Comparison of ENCODE assay signal across 17 cellular contexts in the genomic region with DNA sequence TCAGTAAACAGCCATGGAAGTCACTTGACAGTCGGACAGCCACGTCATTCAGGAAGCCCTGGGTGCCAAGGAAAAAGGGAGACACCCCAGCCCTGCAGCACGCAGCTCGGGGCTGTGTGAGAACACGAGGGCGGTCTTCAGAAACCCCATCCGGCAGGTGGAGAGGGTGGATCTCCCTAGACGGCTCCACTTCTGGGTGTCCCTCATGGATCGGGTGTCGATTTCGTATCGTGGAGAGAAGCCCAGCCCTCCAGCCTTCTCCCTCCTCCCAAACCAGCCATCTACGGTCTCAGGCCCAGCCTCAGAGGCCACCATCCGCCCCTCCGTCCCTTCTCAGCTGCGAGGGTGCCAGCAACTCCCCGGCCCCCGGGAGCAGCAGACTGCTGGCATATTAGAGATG.
DNase-seq lines count a peak whose midpoint lies in the region; ATAC-seq and TF ChIP-seq lines count a peak whose summit lies in the region.
"Had no signal": no experiment of that assay in that cellular context is flagged by ENCODE, and none has a peak within 500 bp of the region (broad histone marks: within the 10 kb centered on the region; RNA-seq: fewer than 3 reads in every experiment).

No MANE protein-coding gene starts in this region.

- no peak overlapping the region for H3K4me3 ChIP-seq in GM23338
- H3K4me3 ChIP-seq: BLaER1, PC-9 had no signal

- H3K27me3 Mint-ChIP-seq in GM23338 (ENCODE audit: insufficient read depth, low read depth, poor library complexity) = peaks cover 8% of the 10 kb centered on the region
- H3K27me3 Mint-ChIP-seq in T-helper 17 cell = peaks cover 45% of the 10 kb centered on the region
- peaks cover 69% of the 10 kb centered on the region for H3K27me3 Mint-ChIP-seq in stimulated activated naive CD8-positive, alpha-beta T cell treated with anti-CD3 and anti-CD28 coated beads, Interleukin-15, amount 100 ng/mL, for 72 hours

- no peaks in the 10 kb centered on the region for H4K20me1 ChIP-seq in GM23338 (replicated peaks; ENCODE audit: insufficient read depth)
- H4K20me1 ChIP-seq: BLaER1 had no signal

- peaks cover 6% of the 10 kb centered on the region; the same call in 2 of the 3 replicates for H3K4me1 Mint-ChIP-seq in GM23338
- H3K4me1 Mint-ChIP-seq in T-helper 17 cell = peaks cover 5% of the 10 kb centered on the region
- H3K4me1 Mint-ChIP-seq in stimulated activated naive CD8-positive, alpha-beta T cell treated with anti-CD3 and anti-CD28 coated beads, Interleukin-15, amount 100 ng/mL, for 72 hours = no peaks in the 10 kb centered on the region
- H3K4me1 Mint-ChIP-seq: CD4-positive, alpha-beta memory T cell had no signal

- no peaks in the 10 kb centered on the region for H3K36me3 Mint-ChIP-seq in GM23338 (ENCODE audit: low read depth)
- H3K36me3 Mint-ChIP-seq in T-helper 17 cell (ENCODE audit: low read depth) = peaks cover 2% of the 10 kb centered on the region
- H3K36me3 Mint-ChIP-seq: CD4-positive, alpha-beta memory T cell had no signal

- H3K9me3 Mint-ChIP-seq in GM23338 = no peaks in the 10 kb centered on the region; the same call in 2 of the 3 replicates
- H3K9me3 Mint-ChIP-seq in stimulated activated naive CD8-positive, alpha-beta T cell treated with anti-CD3 and anti-CD28 coated beads, Interleukin-15, amount 100 ng/mL, for 72 hours = no peaks in the 10 kb centered on the region
- H3K9me3 Mint-ChIP-seq: CD4-positive, alpha-beta memory T cell; T-helper 1 cell treated with Interleukin-12 subunit alpha and Interleukin-12 subunit beta and Interleukin-4 antibody, amounts not matched to agents 30 μg/mL and 1 μg/mL, for 36 hours had no signal

- H3K4me3 Mint-ChIP-seq in GM23338 (no peak overlapping the region), T-helper 17 cell (no peak overlapping the region)
- H3K4me3 Mint-ChIP-seq in stimulated activated naive CD8-positive, alpha-beta T cell treated with anti-CD3 and anti-CD28 coated beads, Interleukin-15, amount 100 ng/mL, for 72 hours = no peak overlapping the region
- H3K4me3 Mint-ChIP-seq: CD4-positive, alpha-beta memory T cell; T-helper 1 cell treated with Interleukin-12 subunit alpha and Interleukin-12 subunit beta and Interleukin-4 antibody, amounts not matched to agents 30 μg/mL and 1 μg/mL, for 36 hours had no signal

- H3K4me2 ChIP-seq in GM23338 = no peak overlapping the region
- H3K4me2 ChIP-seq: BLaER1, PC-9 had no signal

- H3K27ac Mint-ChIP-seq in GM23338 = no peak overlapping the region
- no peak overlapping the region for H3K27ac Mint-ChIP-seq in T-helper 17 cell
- H3K27ac Mint-ChIP-seq in stimulated activated naive CD8-positive, alpha-beta T cell treated with anti-CD3 and anti-CD28 coated beads, Interleukin-15, amount 100 ng/mL, for 72 hours = peak overlapping the region in 1 of 2 donors; percentile 19
- H3K27ac Mint-ChIP-seq: CD4-positive, alpha-beta memory T cell; T-helper 1 cell treated with Interleukin-12 subunit alpha and Interleukin-12 subunit beta and Interleukin-4 antibody, amounts not matched to agents 30 μg/mL and 1 μg/mL, for 36 hours had no signal

- ATAC-seq in GM23338 (peak; percentile 78), T-helper 17 cell (no peak)
- ATAC-seq in stimulated activated naive CD8-positive, alpha-beta T cell treated with anti-CD3 and anti-CD28 coated beads, Interleukin-15, amount 100 ng/mL, for 72 hours = no peak
- ATAC-seq: HepG2 had no signal

- H3K27me3 ChIP-seq in GM23338 (ENCODE audit: insufficient read depth) = no peaks in the 10 kb centered on the region
- H3K27me3 ChIP-seq: BLaER1 had no signal

- no peaks in the 10 kb centered on the region for H3K9me3 ChIP-seq in T-helper 17 cell (ENCODE audit: control insufficient read depth, low read length, poor library complexity, severe bottlenecking)
- H3K9me3 ChIP-seq: BLaER1 had no signal

- peak; percentile 40 for DNase-seq in COLO668 (lab: John Stamatoyannopoulos, UW; ENCODE audit: unreplicated experiment)
- no peak for DNase-seq in GM23338 (ENCODE audit: low spot score)
- DNase-seq in NCI-H2107 treated with DMSO at 0.1 percent for 48 hours (lab: John Stamatoyannopoulos, UW; ENCODE audit: unreplicated experiment) = peak; percentile 63
- peak; percentile 35 for DNase-seq in iPS-NIHi11 (ENCODE audit: low spot score)
- no peak for DNase-seq in T-helper 17 cell
- DNase-seq in activated gamma-delta T cell treated with Interleukin-2 at 50 U/mL for 16 hours = no peak
- DNase-seq in stimulated activated naive CD8-positive, alpha-beta T cell treated with anti-CD3 and anti-CD28 coated beads, Interleukin-15, amount 100 ng/mL, for 72 hours = no peak
- DNase-seq: Calu3; CD4-positive, alpha-beta memory T cell; DMS79; KG1; NCI-H146; NCI-H446 treated with DMSO at 0.1 percent for 48 hours; PC-9 had no signal

- H3K36me3 ChIP-seq in GM23338 (ENCODE audit: insufficient read depth) = no peaks in the 10 kb centered on the region
- H3K36me3 ChIP-seq: BLaER1 had no signal

- no peaks in the 10 kb centered on the region for H3K79me2 ChIP-seq in GM23338 (replicated peaks; ENCODE audit: insufficient read depth)

- H3K27ac ChIP-seq in GM23338 (ENCODE audit: low read depth) = no peak overlapping the region
- H3K27ac ChIP-seq: BLaER1, PC-9 had no signal

- no peak for TF ChIP-seq CTCF in GM23338 (conservative IDR thresholded peaks at IDR 0.05; ENCODE audit: low read depth in 2 of 2)

- H2AFZ ChIP-seq in GM23338 = no peak overlapping the region
- H2AFZ ChIP-seq: PC-9 had no signal

- no peaks in the 10 kb centered on the region for H3F3A ChIP-seq in GM23338 (replicated peaks; ENCODE audit: low read depth)

- no peaks in the 10 kb centered on the region for H3K4me1 ChIP-seq in GM23338 (ENCODE audit: insufficient read depth)
- H3K4me1 ChIP-seq: BLaER1 had no signal

- H3K9me2 ChIP-seq in GM23338 (ENCODE audit: insufficient read depth) = 0 out of 2 replicates have a peak, but pooled peaks cover 3% of the 10 kb centered on the region

TF ChIP-seq in GM23338, 12 proteins besides CTCF, POLR2A, EP300 and RAD21:
- TF ChIP-seq CREB1 (CRISPR knock-in tag; IDR thresholded peaks at IDR 0.05; ENCODE audit: low read depth) (no peak), JUNB (IDR thresholded peaks at IDR 0.05; ENCODE audit: unreplicated experiment) (no peak), POLR2AphosphoS5 (IDR thresholded peaks at IDR 0.05; ENCODE audit: low read depth) (no peak), NANOG (IDR thresholded peaks at IDR 0.05; ENCODE audit: borderline replicate concordance) (no peak), STAT1 (IDR thresholded peaks at IDR 0.05; ENCODE audit: unreplicated experiment) (no peak)
- TF ChIP-seq, protein P1, sequence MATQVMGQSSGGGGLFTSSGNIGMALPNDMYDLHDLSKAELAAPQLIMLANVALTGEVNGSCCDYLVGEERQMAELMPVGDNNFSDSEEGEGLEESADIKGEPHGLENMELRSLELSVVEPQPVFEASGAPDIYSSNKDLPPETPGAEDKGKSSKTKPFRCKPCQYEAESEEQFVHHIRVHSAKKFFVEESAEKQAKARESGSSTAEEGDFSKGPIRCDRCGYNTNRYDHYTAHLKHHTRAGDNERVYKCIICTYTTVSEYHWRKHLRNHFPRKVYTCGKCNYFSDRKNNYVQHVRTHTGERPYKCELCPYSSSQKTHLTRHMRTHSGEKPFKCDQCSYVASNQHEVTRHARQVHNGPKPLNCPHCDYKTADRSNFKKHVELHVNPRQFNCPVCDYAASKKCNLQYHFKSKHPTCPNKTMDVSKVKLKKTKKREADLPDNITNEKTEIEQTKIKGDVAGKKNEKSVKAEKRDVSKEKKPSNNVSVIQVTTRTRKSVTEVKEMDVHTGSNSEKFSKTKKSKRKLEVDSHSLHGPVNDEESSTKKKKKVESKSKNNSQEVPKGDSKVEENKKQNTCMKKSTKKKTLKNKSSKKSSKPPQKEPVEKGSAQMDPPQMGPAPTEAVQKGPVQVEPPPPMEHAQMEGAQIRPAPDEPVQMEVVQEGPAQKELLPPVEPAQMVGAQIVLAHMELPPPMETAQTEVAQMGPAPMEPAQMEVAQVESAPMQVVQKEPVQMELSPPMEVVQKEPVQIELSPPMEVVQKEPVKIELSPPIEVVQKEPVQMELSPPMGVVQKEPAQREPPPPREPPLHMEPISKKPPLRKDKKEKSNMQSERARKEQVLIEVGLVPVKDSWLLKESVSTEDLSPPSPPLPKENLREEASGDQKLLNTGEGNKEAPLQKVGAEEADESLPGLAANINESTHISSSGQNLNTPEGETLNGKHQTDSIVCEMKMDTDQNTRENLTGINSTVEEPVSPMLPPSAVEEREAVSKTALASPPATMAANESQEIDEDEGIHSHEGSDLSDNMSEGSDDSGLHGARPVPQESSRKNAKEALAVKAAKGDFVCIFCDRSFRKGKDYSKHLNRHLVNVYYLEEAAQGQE (IDR thresholded peaks at IDR 0.05; ENCODE audit: unreplicated experiment) = no peak
TF ChIP-seq in GM23338: peak in this region for 0.

Comparison
In these comparisons a context has a peak if more than half of its experiments do, and no peak if none do; other contexts are left out.
1. DNase-seq: peak in COLO668 (single experiment), NCI-H2107 treated with DMSO at 0.1 percent for 48 hours (single experiment) and iPS-NIHi11 (single experiment); none in GM23338 (single experiment), T-helper 17 cell (0 of 3), activated gamma-delta T cell treated with Interleukin-2 at 50 U/mL for 16 hours (single experiment) and stimulated activated naive CD8-positive, alpha-beta T cell treated with anti-CD3 and anti-CD28 coated beads, Interleukin-15, amount 100 ng/mL, for 72 hours (0 of 2).